Comparison of ENCODE assay signal across 1 cellular context in the genomic region with DNA sequence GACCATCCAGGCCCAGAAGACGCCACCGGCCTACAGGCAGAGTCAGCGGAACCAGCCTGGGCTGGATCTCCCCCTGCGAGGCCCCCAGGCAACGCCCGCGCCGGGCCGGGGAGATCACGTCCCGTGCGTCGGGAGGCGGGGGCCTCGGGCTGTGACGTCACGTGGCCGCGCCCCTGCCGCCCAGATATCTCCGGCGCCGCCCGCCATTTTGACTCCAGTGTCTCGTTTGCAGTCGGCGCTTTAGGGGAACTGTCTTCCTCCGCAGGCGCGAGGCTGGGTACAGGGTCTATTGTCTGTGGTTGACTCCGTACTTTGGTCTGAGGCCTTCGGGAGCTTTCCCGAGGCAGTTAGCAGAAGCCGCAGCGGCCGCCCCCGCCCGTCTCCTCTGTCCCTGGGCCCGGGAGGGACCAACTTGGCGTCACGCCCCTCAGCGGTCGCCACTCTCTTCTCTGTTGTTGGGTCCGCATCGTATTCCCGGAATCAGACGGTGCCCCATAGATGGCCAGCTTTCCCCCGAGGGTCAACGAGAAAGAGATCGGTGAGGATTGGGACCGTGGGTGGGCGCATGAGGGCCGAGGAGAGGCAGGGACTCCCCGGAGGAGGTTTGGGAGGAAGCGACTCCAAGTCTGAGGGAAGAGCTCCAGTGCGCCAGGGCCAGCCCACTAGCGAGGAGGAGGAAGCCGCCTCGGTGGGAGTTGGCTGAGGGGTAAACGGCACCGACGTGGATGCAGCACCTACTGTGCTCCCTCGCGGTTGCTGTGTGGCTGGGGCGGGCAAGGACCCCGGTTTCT.
A peak's percentile ranks its signal among the peaks of the same experiment; 100 is the strongest.
TF ChIP-seq lines count a peak whose summit lies in the region.

A gene with protein sequence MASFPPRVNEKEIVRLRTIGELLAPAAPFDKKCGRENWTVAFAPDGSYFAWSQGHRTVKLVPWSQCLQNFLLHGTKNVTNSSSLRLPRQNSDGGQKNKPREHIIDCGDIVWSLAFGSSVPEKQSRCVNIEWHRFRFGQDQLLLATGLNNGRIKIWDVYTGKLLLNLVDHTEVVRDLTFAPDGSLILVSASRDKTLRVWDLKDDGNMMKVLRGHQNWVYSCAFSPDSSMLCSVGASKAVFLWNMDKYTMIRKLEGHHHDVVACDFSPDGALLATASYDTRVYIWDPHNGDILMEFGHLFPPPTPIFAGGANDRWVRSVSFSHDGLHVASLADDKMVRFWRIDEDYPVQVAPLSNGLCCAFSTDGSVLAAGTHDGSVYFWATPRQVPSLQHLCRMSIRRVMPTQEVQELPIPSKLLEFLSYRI (plus strand): TSS at position 217 of the 791 bp plus-strand sequence. CDS start 282 bp downstream, at position 499.

TF ChIP-seq in K562, 482 proteins besides CTCF, POLR2A, EP300 and RAD21 (continued from another document and continues in another):
- TF ChIP-seq, protein P1, sequence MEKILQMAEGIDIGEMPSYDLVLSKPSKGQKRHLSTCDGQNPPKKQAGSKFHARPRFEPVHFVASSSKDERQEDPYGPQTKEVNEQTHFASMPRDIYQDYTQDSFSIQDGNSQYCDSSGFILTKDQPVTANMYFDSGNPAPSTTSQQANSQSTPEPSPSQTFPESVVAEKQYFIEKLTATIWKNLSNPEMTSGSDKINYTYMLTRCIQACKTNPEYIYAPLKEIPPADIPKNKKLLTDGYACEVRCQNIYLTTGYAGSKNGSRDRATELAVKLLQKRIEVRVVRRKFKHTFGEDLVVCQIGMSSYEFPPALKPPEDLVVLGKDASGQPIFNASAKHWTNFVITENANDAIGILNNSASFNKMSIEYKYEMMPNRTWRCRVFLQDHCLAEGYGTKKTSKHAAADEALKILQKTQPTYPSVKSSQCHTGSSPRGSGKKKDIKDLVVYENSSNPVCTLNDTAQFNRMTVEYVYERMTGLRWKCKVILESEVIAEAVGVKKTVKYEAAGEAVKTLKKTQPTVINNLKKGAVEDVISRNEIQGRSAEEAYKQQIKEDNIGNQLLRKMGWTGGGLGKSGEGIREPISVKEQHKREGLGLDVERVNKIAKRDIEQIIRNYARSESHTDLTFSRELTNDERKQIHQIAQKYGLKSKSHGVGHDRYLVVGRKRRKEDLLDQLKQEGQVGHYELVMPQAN (IDR thresholded peaks at IDR 0.05; ENCODE audit: borderline replicate concordance), result peak; percentile 76; the same call in 1 of the 2 replicates
- TF ChIP-seq KLF13 (tag; IDR thresholded peaks at IDR 0.05; ENCODE audit: borderline replicate concordance, low read depth), result peak; percentile 71; the same call in 1 of the 2 replicates
- peak; percentile 92 for TF ChIP-seq KHSRP (IDR thresholded peaks at IDR 0.05)
- TF ChIP-seq TEAD4 (IDR thresholded peaks at IDR 0.05; ENCODE audit: low read length), result peak; percentile 32; the same call in 1 of the 2 replicates
- no peak for TF ChIP-seq TEAD4 (CRISPR knock-in tag; IDR thresholded peaks at IDR 0.05; ENCODE audit: borderline replicate concordance)
- TF ChIP-seq FOXK2 (conservative IDR thresholded peaks at IDR 0.05 in 1 of 2, IDR thresholded peaks at IDR 0.05 in 1 of 2; ENCODE audit: low read depth in 2 of 2), result peak in 1 of 2 experiments; percentile 16; a peak in 1 of 4 replicates
- peak; percentile 89 for TF ChIP-seq CHD1 (IDR thresholded peaks at IDR 0.05; ENCODE audit: low read length)
- TF ChIP-seq NFIC (IDR thresholded peaks at IDR 0.05), result peak; percentile 51; the same call in 1 of the 2 replicates
- TF ChIP-seq, protein P2, sequence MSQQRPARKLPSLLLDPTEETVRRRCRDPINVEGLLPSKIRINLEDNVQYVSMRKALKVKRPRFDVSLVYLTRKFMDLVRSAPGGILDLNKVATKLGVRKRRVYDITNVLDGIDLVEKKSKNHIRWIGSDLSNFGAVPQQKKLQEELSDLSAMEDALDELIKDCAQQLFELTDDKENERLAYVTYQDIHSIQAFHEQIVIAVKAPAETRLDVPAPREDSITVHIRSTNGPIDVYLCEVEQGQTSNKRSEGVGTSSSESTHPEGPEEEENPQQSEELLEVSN (IDR thresholded peaks at IDR 0.05; ENCODE audit: borderline replicate concordance in 1 of 2, extremely low read depth in 1 of 2, insufficient read depth in 1 of 2, insufficient read length in 1 of 2, low read depth in 1 of 2, low read length in 1 of 2, poor library complexity in 1 of 2, severe bottlenecking in 1 of 2), result peak; percentile 16 to 46
- peak; percentile 98 for TF ChIP-seq TAF1 (IDR thresholded peaks at IDR 0.05; ENCODE audit: control insufficient read depth, extremely low read depth, insufficient read depth, low read length, severe bottlenecking)
- TF ChIP-seq ZC3H4 (CRISPR knock-in tag; IDR thresholded peaks at IDR 0.05; ENCODE audit: borderline replicate concordance), result peak; percentile 65; the same call in 1 of the 2 replicates
- no peak for TF ChIP-seq RBM14 (IDR thresholded peaks at IDR 0.05; ENCODE audit: borderline replicate concordance, insufficient read depth, low read depth, low read length)
- TF ChIP-seq ZNF707 (CRISPR knock-in tag; conservative IDR thresholded peaks at IDR 0.05), result no peak
- TF ChIP-seq CREB1 (IDR thresholded peaks at IDR 0.05), result peak; percentile 89
- TF ChIP-seq CREB1 (CRISPR knock-in tag; IDR thresholded peaks at IDR 0.05), result peak; percentile 94
- peak; percentile 30; the same call in 1 of the 2 replicates for TF ChIP-seq CBFA2T2 (conservative IDR thresholded peaks at IDR 0.05)
- TF ChIP-seq RFX5 (IDR thresholded peaks at IDR 0.05; ENCODE audit: low read depth, low read length), result 0 out of 2 replicates have a peak, but pooled peaks have one; percentile 63
- peak; percentile 91 for TF ChIP-seq TAF9B (IDR thresholded peaks at IDR 0.05; ENCODE audit: partially characterized antibody)
- no peak for TF ChIP-seq RBM39 (optimal IDR thresholded peaks at IDR 0.05; ENCODE audit: low read depth, low read length)
- TF ChIP-seq, protein P3, sequence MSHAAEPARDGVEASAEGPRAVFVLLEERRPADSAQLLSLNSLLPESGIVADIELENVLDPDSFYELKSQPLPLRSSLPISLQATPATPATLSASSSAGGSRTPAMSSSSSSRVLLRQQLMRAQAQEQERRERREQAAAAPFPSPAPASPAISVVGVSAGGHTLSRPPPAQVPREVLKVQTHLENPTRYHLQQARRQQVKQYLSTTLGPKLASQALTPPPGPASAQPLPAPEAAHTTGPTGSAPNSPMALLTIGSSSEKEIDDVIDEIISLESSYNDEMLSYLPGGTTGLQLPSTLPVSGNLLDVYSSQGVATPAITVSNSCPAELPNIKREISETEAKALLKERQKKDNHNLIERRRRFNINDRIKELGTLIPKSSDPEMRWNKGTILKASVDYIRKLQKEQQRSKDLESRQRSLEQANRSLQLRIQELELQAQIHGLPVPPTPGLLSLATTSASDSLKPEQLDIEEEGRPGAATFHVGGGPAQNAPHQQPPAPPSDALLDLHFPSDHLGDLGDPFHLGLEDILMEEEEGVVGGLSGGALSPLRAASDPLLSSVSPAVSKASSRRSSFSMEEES (CRISPR knock-in tag; IDR thresholded peaks at IDR 0.05), result peak; percentile 53
- TF ChIP-seq BRCA1 (IDR thresholded peaks at IDR 0.05), result no peak
- no peak for TF ChIP-seq BRCA1 (CRISPR knock-in tag; IDR thresholded peaks at IDR 0.05)
- peak; percentile 35 to 56; a peak in 3 of 4 replicates for TF ChIP-seq NONO (IDR thresholded peaks at IDR 0.05; ENCODE audit: low read depth in 2 of 2, low read length in 1 of 2)
- TF ChIP-seq ZBTB1 (CRISPR knock-in tag; IDR thresholded peaks at IDR 0.05; ENCODE audit: borderline replicate concordance, low read depth), result 0 out of 2 replicates have a peak, but pooled peaks have one; percentile 27
- TF ChIP-seq FOXA3 (CRISPR knock-in tag; conservative IDR thresholded peaks at IDR 0.05 in 1 of 2, IDR thresholded peaks at IDR 0.05 in 1 of 2), result peak in 1 of 2 experiments; percentile 26; a peak in 1 of 4 replicates
- TF ChIP-seq GTF2A2 (tag; IDR thresholded peaks at IDR 0.05), result peak; percentile 12; the same call in 1 of the 2 replicates
- TF ChIP-seq BRD9 (IDR thresholded peaks at IDR 0.05; ENCODE audit: low read depth, partially characterized antibody), result peak; percentile 8
- peak; percentile 95 for TF ChIP-seq BHLHE40 (IDR thresholded peaks at IDR 0.05; ENCODE audit: low read length)
- no peak for TF ChIP-seq ZC3H11A (IDR thresholded peaks at IDR 0.05; ENCODE audit: low read depth, low read length)
- TF ChIP-seq, protein P4, sequence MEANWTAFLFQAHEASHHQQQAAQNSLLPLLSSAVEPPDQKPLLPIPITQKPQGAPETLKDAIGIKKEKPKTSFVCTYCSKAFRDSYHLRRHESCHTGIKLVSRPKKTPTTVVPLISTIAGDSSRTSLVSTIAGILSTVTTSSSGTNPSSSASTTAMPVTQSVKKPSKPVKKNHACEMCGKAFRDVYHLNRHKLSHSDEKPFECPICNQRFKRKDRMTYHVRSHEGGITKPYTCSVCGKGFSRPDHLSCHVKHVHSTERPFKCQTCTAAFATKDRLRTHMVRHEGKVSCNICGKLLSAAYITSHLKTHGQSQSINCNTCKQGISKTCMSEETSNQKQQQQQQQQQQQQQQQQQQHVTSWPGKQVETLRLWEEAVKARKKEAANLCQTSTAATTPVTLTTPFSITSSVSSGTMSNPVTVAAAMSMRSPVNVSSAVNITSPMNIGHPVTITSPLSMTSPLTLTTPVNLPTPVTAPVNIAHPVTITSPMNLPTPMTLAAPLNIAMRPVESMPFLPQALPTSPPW (CRISPR knock-in tag; IDR thresholded peaks at IDR 0.05), result peak; percentile 99
- TF ChIP-seq, protein P5, sequence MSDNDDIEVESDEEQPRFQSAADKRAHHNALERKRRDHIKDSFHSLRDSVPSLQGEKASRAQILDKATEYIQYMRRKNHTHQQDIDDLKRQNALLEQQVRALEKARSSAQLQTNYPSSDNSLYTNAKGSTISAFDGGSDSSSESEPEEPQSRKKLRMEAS (CRISPR knock-in tag; IDR thresholded peaks at IDR 0.05), result peak; percentile 39
- peak; percentile 45; the same call in 1 of the 2 replicates for TF ChIP-seq CHD2 (IDR thresholded peaks at IDR 0.05; ENCODE audit: low read depth, low read length)
- TF ChIP-seq, protein P6, sequence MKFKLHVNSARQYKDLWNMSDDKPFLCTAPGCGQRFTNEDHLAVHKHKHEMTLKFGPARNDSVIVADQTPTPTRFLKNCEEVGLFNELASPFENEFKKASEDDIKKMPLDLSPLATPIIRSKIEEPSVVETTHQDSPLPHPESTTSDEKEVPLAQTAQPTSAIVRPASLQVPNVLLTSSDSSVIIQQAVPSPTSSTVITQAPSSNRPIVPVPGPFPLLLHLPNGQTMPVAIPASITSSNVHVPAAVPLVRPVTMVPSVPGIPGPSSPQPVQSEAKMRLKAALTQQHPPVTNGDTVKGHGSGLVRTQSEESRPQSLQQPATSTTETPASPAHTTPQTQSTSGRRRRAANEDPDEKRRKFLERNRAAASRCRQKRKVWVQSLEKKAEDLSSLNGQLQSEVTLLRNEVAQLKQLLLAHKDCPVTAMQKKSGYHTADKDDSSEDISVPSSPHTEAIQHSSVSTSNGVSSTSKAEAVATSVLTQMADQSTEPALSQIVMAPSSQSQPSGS (CRISPR knock-in tag; IDR thresholded peaks at IDR 0.05), result no peak
- peak; percentile 33; the same call in 1 of the 2 replicates for TF ChIP-seq RFX1 (IDR thresholded peaks at IDR 0.05)
- peak; percentile 63; the same call in 1 of the 2 replicates for TF ChIP-seq L3MBTL2 (IDR thresholded peaks at IDR 0.05)
- TF ChIP-seq, protein P7, sequence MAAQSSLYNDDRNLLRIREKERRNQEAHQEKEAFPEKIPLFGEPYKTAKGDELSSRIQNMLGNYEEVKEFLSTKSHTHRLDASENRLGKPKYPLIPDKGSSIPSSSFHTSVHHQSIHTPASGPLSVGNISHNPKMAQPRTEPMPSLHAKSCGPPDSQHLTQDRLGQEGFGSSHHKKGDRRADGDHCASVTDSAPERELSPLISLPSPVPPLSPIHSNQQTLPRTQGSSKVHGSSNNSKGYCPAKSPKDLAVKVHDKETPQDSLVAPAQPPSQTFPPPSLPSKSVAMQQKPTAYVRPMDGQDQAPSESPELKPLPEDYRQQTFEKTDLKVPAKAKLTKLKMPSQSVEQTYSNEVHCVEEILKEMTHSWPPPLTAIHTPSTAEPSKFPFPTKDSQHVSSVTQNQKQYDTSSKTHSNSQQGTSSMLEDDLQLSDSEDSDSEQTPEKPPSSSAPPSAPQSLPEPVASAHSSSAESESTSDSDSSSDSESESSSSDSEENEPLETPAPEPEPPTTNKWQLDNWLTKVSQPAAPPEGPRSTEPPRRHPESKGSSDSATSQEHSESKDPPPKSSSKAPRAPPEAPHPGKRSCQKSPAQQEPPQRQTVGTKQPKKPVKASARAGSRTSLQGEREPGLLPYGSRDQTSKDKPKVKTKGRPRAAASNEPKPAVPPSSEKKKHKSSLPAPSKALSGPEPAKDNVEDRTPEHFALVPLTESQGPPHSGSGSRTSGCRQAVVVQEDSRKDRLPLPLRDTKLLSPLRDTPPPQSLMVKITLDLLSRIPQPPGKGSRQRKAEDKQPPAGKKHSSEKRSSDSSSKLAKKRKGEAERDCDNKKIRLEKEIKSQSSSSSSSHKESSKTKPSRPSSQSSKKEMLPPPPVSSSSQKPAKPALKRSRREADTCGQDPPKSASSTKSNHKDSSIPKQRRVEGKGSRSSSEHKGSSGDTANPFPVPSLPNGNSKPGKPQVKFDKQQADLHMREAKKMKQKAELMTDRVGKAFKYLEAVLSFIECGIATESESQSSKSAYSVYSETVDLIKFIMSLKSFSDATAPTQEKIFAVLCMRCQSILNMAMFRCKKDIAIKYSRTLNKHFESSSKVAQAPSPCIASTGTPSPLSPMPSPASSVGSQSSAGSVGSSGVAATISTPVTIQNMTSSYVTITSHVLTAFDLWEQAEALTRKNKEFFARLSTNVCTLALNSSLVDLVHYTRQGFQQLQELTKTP (IDR thresholded peaks at IDR 0.05; ENCODE audit: low read depth in 1 of 2, partially characterized antibody in 2 of 2), result peak in 1 of 2 experiments; percentile 23
- TF ChIP-seq, protein P8, sequence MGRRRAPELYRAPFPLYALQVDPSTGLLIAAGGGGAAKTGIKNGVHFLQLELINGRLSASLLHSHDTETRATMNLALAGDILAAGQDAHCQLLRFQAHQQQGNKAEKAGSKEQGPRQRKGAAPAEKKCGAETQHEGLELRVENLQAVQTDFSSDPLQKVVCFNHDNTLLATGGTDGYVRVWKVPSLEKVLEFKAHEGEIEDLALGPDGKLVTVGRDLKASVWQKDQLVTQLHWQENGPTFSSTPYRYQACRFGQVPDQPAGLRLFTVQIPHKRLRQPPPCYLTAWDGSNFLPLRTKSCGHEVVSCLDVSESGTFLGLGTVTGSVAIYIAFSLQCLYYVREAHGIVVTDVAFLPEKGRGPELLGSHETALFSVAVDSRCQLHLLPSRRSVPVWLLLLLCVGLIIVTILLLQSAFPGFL (CRISPR knock-in tag; IDR thresholded peaks at IDR 0.05), result 0 out of 2 replicates have a peak, but pooled peaks have one; percentile 39
- no peak for TF ChIP-seq KDM1A (IDR thresholded peaks at IDR 0.05)
- TF ChIP-seq CXXC5 (CRISPR knock-in tag; IDR thresholded peaks at IDR 0.05), result peak; percentile 96
- TF ChIP-seq CBFA2T3 (IDR thresholded peaks at IDR 0.05), result peak; percentile 7; the same call in 1 of the 2 replicates
- peak; percentile 67 for TF ChIP-seq GTF2E2 (tag; IDR thresholded peaks at IDR 0.05)
- peak; percentile 41; the same call in 1 of the 2 replicates for TF ChIP-seq POLR2AphosphoS2 (IDR thresholded peaks at IDR 0.05; ENCODE audit: low read length)
- TF ChIP-seq, protein P9, sequence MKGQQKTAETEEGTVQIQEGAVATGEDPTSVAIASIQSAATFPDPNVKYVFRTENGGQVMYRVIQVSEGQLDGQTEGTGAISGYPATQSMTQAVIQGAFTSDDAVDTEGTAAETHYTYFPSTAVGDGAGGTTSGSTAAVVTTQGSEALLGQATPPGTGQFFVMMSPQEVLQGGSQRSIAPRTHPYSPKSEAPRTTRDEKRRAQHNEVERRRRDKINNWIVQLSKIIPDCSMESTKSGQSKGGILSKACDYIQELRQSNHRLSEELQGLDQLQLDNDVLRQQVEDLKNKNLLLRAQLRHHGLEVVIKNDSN (CRISPR knock-in tag; IDR thresholded peaks at IDR 0.05), result peak; percentile 84
- TF ChIP-seq SPI1 (IDR thresholded peaks at IDR 0.05; ENCODE audit: borderline replicate concordance, low read depth, low read length), result 0 out of 2 replicates have a peak, but pooled peaks have one; percentile 5
- peak; percentile 65 to 67; a peak in 3 of 4 replicates for TF ChIP-seq HDAC1 (IDR thresholded peaks at IDR 0.05)
- TF ChIP-seq CHD4 (IDR thresholded peaks at IDR 0.05; ENCODE audit: insufficient read depth, insufficient replicate concordance, low read depth, low read length, poor library complexity, severe bottlenecking), result no peak
